ENCODE assay signal across 8 cellular contexts in genomic region chr9:22009563-22009867, GRCh38. TPM values are rescaled to one million over a fixed set of nuclear protein-coding genes. Genes with fewer than 3 reads are reported as not detected.
A peak's percentile ranks its signal among the peaks of the same experiment; 100 is the strongest.
DNase-seq lines count a peak whose midpoint lies in the region; ATAC-seq, FAIRE-seq and TF ChIP-seq lines count a peak whose summit lies in the region.

No MANE protein-coding gene starts in this region.

- CTCF ChIA-PET in AG04450 (lab: Charles Lee), result interaction anchor here (0.6 to 6.4 kb wide), 41 partner anchors 9 to 442 kb away, joined by 3 to 192 read pairs (median 14); partner anchors contain the start of genes CDKN2A and CDKN2B-AS1

- TF ChIP-seq EP300 in ovary (IDR thresholded peaks at IDR 0.05), result no peak

- TF ChIP-seq CTCF in AG04450 (IDR thresholded peaks at IDR 0.05; ENCODE audit: low read depth, low read length), result peak; percentile 16; the same call in 1 of the 2 replicates
- TF ChIP-seq CTCF in ovary (IDR thresholded peaks at IDR 0.05), result no peak

- H3K4me1 ChIP-seq in ectodermal cell (ENCODE audit: control insufficient read depth, insufficient read depth, low read length) (peaks cover 3% of the 10 kb centered on the region), ovary (ENCODE audit: insufficient read depth) (peaks cover 4% of the 10 kb centered on the region)

- H3K9me3 ChIP-seq in AG04450 (ENCODE audit: control insufficient read depth, insufficient read depth, low read length), result no peaks in the 10 kb centered on the region
- H3K9me3 ChIP-seq in ectodermal cell (ENCODE audit: control insufficient read depth, low read length), result no peaks in the 10 kb centered on the region
- no peaks in the 10 kb centered on the region for H3K9me3 ChIP-seq in ovary

- no peak for TF ChIP-seq POLR2A in ovary (IDR thresholded peaks at IDR 0.05)

- 13 to 15% methylated on average over 5 of the region's 5 CpGs for WGBS in ectodermal cell, 2 experiments
- WGBS in ovary, 3 donors, result 8 to 17% (median 8%) methylated on average over 5 of the region's 5 CpGs

- ATAC-seq in GM19397 (IDR thresholded peaks at IDR 0.05; ENCODE audit: unreplicated experiment) (peak; percentile 27), HG03439 (IDR thresholded peaks at IDR 0.05; ENCODE audit: unreplicated experiment) (peak; percentile 49)

- intact Hi-C loops in ovary (cut with DNase I), result no loop called here

- DNase-seq in AG04450 (ENCODE audit: low read depth, low spot score) (no peak), ovary (no peak), RCC 7860 (ENCODE audit: low spot score) (no peak), NCI-H2029 treated with DMSO at 0.1 percent for 48 hours (lab: John Stamatoyannopoulos, UW) (no peak)
- DNase-seq in activated effector memory CD4-positive, alpha-beta T cell treated with Interleukin-2 at 50 U/mL for 16 hours, result no peak

- H3K27ac ChIP-seq in AG04450 (ENCODE audit: low read depth, low read length), result no peak overlapping the region
- H3K27ac ChIP-seq in ectodermal cell (ENCODE audit: insufficient read depth, low read depth, low read length, poor library complexity, severe bottlenecking), result no peak overlapping the region
- H3K27ac ChIP-seq in ovary, result no peak overlapping the region

- no peaks in the 10 kb centered on the region for H3K27me3 ChIP-seq in AG04450 (ENCODE audit: control insufficient read depth, insufficient read depth, low read length)
- peaks cover 66% of the 10 kb centered on the region for H3K27me3 ChIP-seq in ectodermal cell (ENCODE audit: control insufficient read depth, insufficient read depth, low read length, poor library complexity, severe bottlenecking)
- H3K27me3 ChIP-seq in ovary, result no peaks in the 10 kb centered on the region

- FAIRE-seq in RCC 7860 (lab: Jason Lieb, UNC), result no peak

- no peaks in the 10 kb centered on the region for H3K36me3 ChIP-seq in ectodermal cell (ENCODE audit: control insufficient read depth, insufficient read depth, low read length)
- no peaks in the 10 kb centered on the region for H3K36me3 ChIP-seq in ovary

- POLR2A ChIA-PET in AG04450 (lab: Yijun Ruan, JAX), result interaction anchor here (0.8 to 2.6 kb wide), 14 partner anchors 11 to 234 kb away, joined by 3 to 15 read pairs (median 4); partner anchors contain the start of gene MTAP

- H3K4me3 ChIP-seq in AG04450 (ENCODE audit: low read depth, low read length) (peak overlapping the region; percentile 46), ectodermal cell (ENCODE audit: insufficient read depth, low read depth, low read length) (peak overlapping the region; percentile 46), ovary (peak overlapping the region; percentile 63)

RNA-seq across cellular contexts. Expression of gene CDKN2B, which starts 0.4 kb away (rescaled TPM):
- polyA plus RNA-seq in AG04450 (2011; rRNA removed), result 10.2 and 10.7 TPM in 2 replicates
- 9.6 and 11.8 TPM in 2 replicates for polyA minus RNA-seq in AG04450 (2011; rRNA and poly(A)+ RNA removed)
- 0.17 TPM for polyA plus RNA-seq in ectodermal cell (2013, experiment 1 of 4)
- polyA plus RNA-seq in ectodermal cell (2013, experiment 2 of 4), result 0.14 TPM
- 0.27 TPM for polyA plus RNA-seq in ectodermal cell (2013, experiment 3 of 4)
- 0.08 TPM for polyA plus RNA-seq in ectodermal cell (2013, experiment 4 of 4)
- 1 to 10 TPM; 1.0 to 5.3 (median 1.7) TPM for total RNA-seq in ovary
- polyA plus RNA-seq in ovary, result 1 to 10 TPM in 1 of 2 donors, under 1 TPM in 1; 0.63 to 5.7 TPM

RNA-seq across cellular contexts. Expression of gene CDKN2B-AS1, which starts 14.9 kb away (rescaled TPM):
- polyA plus RNA-seq in AG04450 (2011; rRNA removed) (2.1 and 2.8 TPM in 2 replicates), ovary (under 1 TPM; 0.06 to 0.32 TPM)
- 3.5 and 5.0 TPM in 2 replicates for polyA minus RNA-seq in AG04450 (2011; rRNA and poly(A)+ RNA removed)
- polyA plus RNA-seq in ectodermal cell (2013, experiment 1 of 4), result not detected
- not detected for polyA plus RNA-seq in ectodermal cell (2013, experiment 2 of 4)
- not detected for polyA plus RNA-seq in ectodermal cell (2013, experiment 3 of 4)
- not detected for polyA plus RNA-seq in ectodermal cell (2013, experiment 4 of 4)
- 1 to 10 TPM in 3 of 7 donors, under 1 TPM in 3, not detected in 1; 0.51 to 2.1 (median 0.82) TPM for total RNA-seq in ovary

RNA-seq across cellular contexts. Expression of gene CDKN2A, which starts 15.3 kb away (rescaled TPM):
- polyA plus RNA-seq in AG04450 (2011; rRNA removed) (29.7 and 40.4 TPM in 2 replicates), ovary (1 to 10 TPM; 1.0 to 1.3 TPM)
- 9.0 and 11.1 TPM in 2 replicates for polyA minus RNA-seq in AG04450 (2011; rRNA and poly(A)+ RNA removed)
- polyA plus RNA-seq in ectodermal cell (2013, experiment 1 of 4), result 0.69 TPM
- polyA plus RNA-seq in ectodermal cell (2013, experiment 2 of 4), result not detected
- polyA plus RNA-seq in ectodermal cell (2013, experiment 3 of 4), result 0.43 TPM
- polyA plus RNA-seq in ectodermal cell (2013, experiment 4 of 4), result not detected
- 1 to 10 TPM in 3 of 7 donors, under 1 TPM in 4; 0.20 to 7.6 (median 0.82) TPM for total RNA-seq in ovary

Comparison
In these comparisons a context has a peak if more than half of its experiments do, and no peak if none do; other contexts are left out.
1. RNA of gene CDKN2A, which starts 15.3 kb away (polyA plus RNA-seq): 29.7 to 40.4 TPM in AG04450; 1.0 to 1.3 TPM in ovary; every median in the first group is over 10 times any median in the second.
2. Peak in every context shown above with its lines, with median percentiles within 50 percentile points of each other: H3K4me3 ChIP-seq.